ENCODE assay signal across 22 cellular contexts in the genomic region with DNA sequence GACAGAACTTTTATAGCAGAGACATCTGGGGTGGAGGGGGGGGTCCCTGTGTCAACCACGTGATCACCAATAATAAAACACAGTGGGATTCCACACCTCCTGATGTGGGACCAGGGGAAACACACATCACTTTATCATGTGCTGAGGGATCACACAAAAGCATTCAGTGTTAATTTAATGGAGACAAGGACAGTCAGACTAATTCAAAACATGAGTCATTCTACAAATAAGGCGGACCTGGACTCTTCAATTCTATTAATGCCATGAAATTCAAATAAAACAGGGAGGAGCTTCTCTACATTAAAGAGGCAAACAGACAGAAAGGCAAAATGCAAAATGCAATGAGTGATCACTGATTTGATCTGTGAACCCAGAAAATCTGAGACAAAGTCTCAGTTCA.
"Had no signal": no experiment of that assay in that cellular context is flagged by ENCODE, and none has a peak within 500 bp of the region (broad histone marks: within the 10 kb centered on the region; RNA-seq: fewer than 3 reads in every experiment).

No MANE protein-coding gene starts in this region.

- H3K36me3 Mint-ChIP-seq: activated CD4-positive, alpha-beta memory T cell treated with anti-CD3 and anti-CD28 coated beads for 36 hours; activated CD8-positive, alpha-beta memory T cell treated with anti-CD3 and anti-CD28 coated beads, Interleukin-2, amount 10 ng/mL, durations not matched to agents 7 days and 5 days; naive thymus-derived CD8-positive, alpha-beta T cell had no signal

- H3K4me3 Mint-ChIP-seq: activated CD4-positive, alpha-beta memory T cell treated with anti-CD3 and anti-CD28 coated beads for 36 hours; activated CD4-positive, alpha-beta T cell treated with anti-CD3 and anti-CD28 coated beads for 36 hours; activated CD8-positive, alpha-beta memory T cell treated with anti-CD3 and anti-CD28 coated beads, Interleukin-2, amount 10 ng/mL, durations not matched to agents 7 days and 5 days; activated naive CD4-positive, alpha-beta T cell treated with anti-CD3 and anti-CD28 coated beads for 36 hours; activated naive CD8-positive, alpha-beta T cell treated with anti-CD3 and anti-CD28 coated beads, Interleukin-2, amount 50 U/mL, for 24 hours; effector memory CD8-positive, alpha-beta T cell; naive thymus-derived CD8-positive, alpha-beta T cell had no signal

- H3K4me3 ChIP-seq: ascending aorta, breast epithelium, heart right ventricle, pancreas, sigmoid colon, tibial artery had no signal

- H3K27ac ChIP-seq: ascending aorta, breast epithelium, epithelial cell of prostate, heart right ventricle, pancreas, sigmoid colon, tibial artery had no signal

- H3K36me3 ChIP-seq: ascending aorta, breast epithelium, heart right ventricle, pancreas, sigmoid colon, tibial artery had no signal

- H3K9me3 ChIP-seq: ascending aorta, breast epithelium, heart right ventricle, pancreas, sigmoid colon, tibial artery had no signal

- H3K27ac Mint-ChIP-seq: activated CD4-positive, alpha-beta memory T cell treated with anti-CD3 and anti-CD28 coated beads for 36 hours; activated CD4-positive, alpha-beta T cell treated with anti-CD3 and anti-CD28 coated beads for 36 hours; activated CD8-positive, alpha-beta memory T cell treated with anti-CD3 and anti-CD28 coated beads, Interleukin-2, amount 10 ng/mL, durations not matched to agents 7 days and 5 days; activated naive CD4-positive, alpha-beta T cell treated with anti-CD3 and anti-CD28 coated beads for 36 hours; activated naive CD8-positive, alpha-beta T cell treated with anti-CD3 and anti-CD28 coated beads, Interleukin-2, amount 50 U/mL, for 24 hours; activated T-helper 2 cell treated with anti-CD3 and anti-CD28 coated beads, Interferon-gamma antibody, Interleukin-2, Interleukin-4, amounts not matched to agents 10 μg/mL and 5 μg/mL and 100 μg/mL, durations not matched to agents 14 hours and 24 hours and 36 hours; effector memory CD8-positive, alpha-beta T cell; naive thymus-derived CD8-positive, alpha-beta T cell had no signal

- ATAC-seq: activated CD4-positive, alpha-beta T cell treated with anti-CD3 and anti-CD28 coated beads for 36 hours; activated CD8-positive, alpha-beta memory T cell treated with anti-CD3 and anti-CD28 coated beads, Interleukin-2, amount 10 ng/mL, durations not matched to agents 7 days and 5 days; activated naive CD8-positive, alpha-beta T cell treated with anti-CD3 and anti-CD28 coated beads, Interleukin-2, amount 50 U/mL, for 24 hours; effector memory CD8-positive, alpha-beta T cell; heart right ventricle; left lobe of liver; naive thymus-derived CD8-positive, alpha-beta T cell; pancreas had no signal

- H3K27me3 ChIP-seq: ascending aorta, breast epithelium, heart right ventricle, pancreas, sigmoid colon, tibial artery had no signal

- FAIRE-seq: frontal cortex, pancreas, urothelium cell line had no signal

- H3K4me1 ChIP-seq: ascending aorta, breast epithelium, heart right ventricle, pancreas, sigmoid colon, tibial artery had no signal

- H3K9me3 Mint-ChIP-seq: activated CD4-positive, alpha-beta memory T cell treated with anti-CD3 and anti-CD28 coated beads for 36 hours; activated naive CD4-positive, alpha-beta T cell treated with anti-CD3 and anti-CD28 coated beads for 36 hours; activated naive CD8-positive, alpha-beta T cell treated with anti-CD3 and anti-CD28 coated beads, Interleukin-2, amount 50 U/mL, for 24 hours; activated T-helper 2 cell treated with anti-CD3 and anti-CD28 coated beads, Interferon-gamma antibody, Interleukin-2, Interleukin-4, amounts not matched to agents 10 μg/mL and 5 μg/mL and 100 μg/mL, durations not matched to agents 14 hours and 24 hours and 36 hours; effector memory CD8-positive, alpha-beta T cell; naive thymus-derived CD8-positive, alpha-beta T cell had no signal

- H3K27me3 Mint-ChIP-seq: activated CD4-positive, alpha-beta memory T cell treated with anti-CD3 and anti-CD28 coated beads for 36 hours had no signal

- H3K4me1 Mint-ChIP-seq: activated CD8-positive, alpha-beta memory T cell treated with anti-CD3 and anti-CD28 coated beads, Interleukin-2, amount 10 ng/mL, durations not matched to agents 7 days and 5 days; activated naive CD8-positive, alpha-beta T cell treated with anti-CD3 and anti-CD28 coated beads, Interleukin-2, amount 50 U/mL, for 24 hours had no signal

- DNase-seq: activated CD4-positive, alpha-beta memory T cell treated with anti-CD3 and anti-CD28 coated beads for 36 hours; activated CD4-positive, alpha-beta T cell treated with anti-CD3 and anti-CD28 coated beads for 36 hours; activated CD8-positive, alpha-beta memory T cell treated with anti-CD3 and anti-CD28 coated beads, Interleukin-2, amount 10 ng/mL, durations not matched to agents 7 days and 5 days; activated naive CD4-positive, alpha-beta T cell treated with anti-CD3 and anti-CD28 coated beads for 36 hours; activated naive CD8-positive, alpha-beta T cell treated with anti-CD3 and anti-CD28 coated beads, Interleukin-2, amount 50 U/mL, for 24 hours; activated T-cell treated with anti-CD3 and anti-CD28 coated beads, Interleukin-2, amount 50 U/mL, for 1 hour; dermis blood vessel endothelial cell; effector memory CD8-positive, alpha-beta T cell; heart right ventricle; mammary epithelial cell; naive thymus-derived CD8-positive, alpha-beta T cell; pancreas; sigmoid colon; stimulated activated CD4-positive, alpha-beta T cell treated with anti-CD3 and anti-CD28 coated beads, Interleukin-1b, Interleukin-23, amount 100 ng/mL, for 48 hours; tibial artery had no signal
